ENCODE assay signal across 8 cellular contexts in genomic region chr19:53102701-53103140, GRCh38. TPM values are rescaled to one million over a fixed set of nuclear protein-coding genes. Genes with fewer than 3 reads are reported as not detected.
A peak's percentile ranks its signal among the peaks of the same experiment; 100 is the strongest.
DNase-seq lines count a peak whose midpoint lies in the region; ATAC-seq lines count a peak whose summit lies in the region.

No MANE protein-coding gene starts in this region.

- ATAC-seq in HG02571 (IDR thresholded peaks at IDR 0.05; ENCODE audit: unreplicated experiment) (peak; percentile 21), left cardiac atrium (peak; percentile 25 to 60), GM18517 (IDR thresholded peaks at IDR 0.05; ENCODE audit: unreplicated experiment) (no peak)

- peak overlapping the region; percentile 95 for H3K4me3 ChIP-seq in NT2/D1 (ENCODE audit: insufficient read length, low read depth)
- peak overlapping the region; percentile 99 for H3K4me3 ChIP-seq in rectal smooth muscle tissue (ENCODE audit: low read length)

- DNase-seq in G401 (ENCODE audit: low spot score) (peak; percentile 43), NT2/D1 (ENCODE audit: low read depth, low spot score) (no peak), left cardiac atrium (peak; percentile 54), NCI-H1694 (lab: John Stamatoyannopoulos, UW) (no peak)
- DNase-seq in activated naive CD4-positive, alpha-beta T cell treated with anti-CD3 and anti-CD28 coated beads, Interleukin-2, amount 50 U/mL, for 16 hours: peak; percentile 41

- H3K9me3 ChIP-seq in NT2/D1 (ENCODE audit: insufficient read depth, low read length): no peaks in the 10 kb centered on the region

- in situ Hi-C loops in G401 (cut with HindIII; ENCODE audit: low sequenced_read_pairs): no loop called here

- H3K36me3 ChIP-seq in NT2/D1 (ENCODE audit: insufficient read depth, insufficient read length, low read length): peaks cover 26% of the 10 kb centered on the region
- H3K36me3 ChIP-seq in rectal smooth muscle tissue (ENCODE audit: control insufficient read depth, insufficient read depth, low read length): no peaks in the 10 kb centered on the region

- H3K27me3 ChIP-seq in NT2/D1 (ENCODE audit: insufficient read depth, insufficient read length) (no peaks in the 10 kb centered on the region), rectal smooth muscle tissue (ENCODE audit: control insufficient read depth, insufficient read depth, low read length) (no peaks in the 10 kb centered on the region)

- peak overlapping the region; percentile 90 for H3K27ac ChIP-seq in rectal smooth muscle tissue (ENCODE audit: low read depth, low read length)

- H3K4me1 ChIP-seq in NT2/D1 (ENCODE audit: insufficient read depth, insufficient read length) (no peaks in the 10 kb centered on the region), rectal smooth muscle tissue (ENCODE audit: control insufficient read depth, insufficient read depth, low read length) (peaks cover 8% of the 10 kb centered on the region)

- intact Hi-C loops in left cardiac atrium (cut with DNase I): no loop called here

- H3K9ac ChIP-seq in NT2/D1 (ENCODE audit: insufficient read length, low read depth) (peak overlapping the region; percentile 95), rectal smooth muscle tissue (ENCODE audit: low read length) (peak overlapping the region; percentile 88)

RNA-seq across cellular contexts. Expression of gene ZNF160, which starts 0.5 kb away (rescaled TPM):
- total RNA-seq in G401 (2014; rRNA removed; shearing (Covaris generic)): 17.0 and 18.6 TPM in 2 replicates
- 10 to 100 TPM; 16.5 to 17.0 TPM for total RNA-seq in left cardiac atrium

RNA-seq across cellular contexts. Expression of gene ZNF415, which starts 30.0 kb away (rescaled TPM):
- total RNA-seq in G401 (2014; rRNA removed; shearing (Covaris generic)): 2.3 and 3.6 TPM in 2 replicates
- total RNA-seq in left cardiac atrium: 10 to 100 TPM; 19.5 to 23.0 TPM

RNA-seq across cellular contexts. Expression of gene ZNF347, which starts 56.1 kb away (rescaled TPM):
- 3.3 and 4.9 TPM in 2 replicates for total RNA-seq in G401 (2014; rRNA removed; shearing (Covaris generic))
- total RNA-seq in left cardiac atrium: 1 to 10 TPM; 6.2 to 7.8 TPM

RNA-seq across cellular contexts. Expression of gene ERVV-2, which starts 58.2 kb away (rescaled TPM):
- total RNA-seq in G401 (2014; rRNA removed; shearing (Covaris generic)): not detected in 2 replicates
- not detected for total RNA-seq in left cardiac atrium

Comparison
In these comparisons a context has a peak if more than half of its experiments do, and no peak if none do; other contexts are left out.
1. DNase-seq: peak in G401 (single experiment), activated naive CD4-positive, alpha-beta T cell treated with anti-CD3 and anti-CD28 coated beads, Interleukin-2, amount 50 U/mL, for 16 hours (single experiment) and left cardiac atrium (single experiment); none in NT2/D1 (single experiment) and NCI-H1694 (single experiment).